In the genomic region with DNA sequence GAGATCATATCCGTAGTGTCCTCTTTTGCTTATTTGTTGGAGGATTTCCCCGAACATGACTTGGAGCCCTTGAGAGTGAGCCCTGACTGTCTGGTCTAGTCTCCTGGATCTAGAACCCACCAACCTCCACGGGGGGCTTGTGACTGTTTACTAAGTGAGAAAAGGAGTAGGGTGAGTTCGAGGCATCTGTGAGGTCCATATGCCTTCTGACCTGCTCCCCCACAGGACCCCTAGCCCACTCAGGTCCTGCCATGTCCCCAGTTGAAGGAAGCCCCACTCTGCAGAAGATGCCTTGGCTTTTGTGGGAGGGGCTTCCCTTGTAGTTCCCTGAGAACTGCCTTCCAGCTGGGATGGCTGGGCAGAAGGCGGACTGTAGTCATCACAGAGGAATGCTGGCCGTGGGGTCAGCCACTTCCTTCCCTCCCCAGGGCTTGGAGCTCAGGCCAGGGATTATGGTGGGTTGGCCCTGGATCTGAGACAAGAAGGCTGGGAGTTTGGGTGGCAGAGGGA, we compare ENCODE assay signal across 8 cellular contexts. TPM values are rescaled to one million over a fixed set of nuclear protein-coding genes. Genes with fewer than 3 reads are reported as not detected.
DNase-seq lines count a peak whose midpoint lies in the region; ATAC-seq and TF ChIP-seq lines count a peak whose summit lies in the region.

No MANE protein-coding gene starts in this region.

- H3K4me1 ChIP-seq in adipocyte (ENCODE audit: control insufficient read depth, insufficient read depth, low read length) (peaks cover 22% of the 10 kb centered on the region), rectal smooth muscle tissue (ENCODE audit: control insufficient read depth, insufficient read depth, low read length) (peaks cover 18% of the 10 kb centered on the region)

- no peaks in the 10 kb centered on the region for H3K36me3 ChIP-seq in adipocyte (ENCODE audit: control insufficient read depth, insufficient read depth, low read length, severe bottlenecking)
- H3K36me3 ChIP-seq in rectal smooth muscle tissue (ENCODE audit: control insufficient read depth, insufficient read depth, low read length), result no peaks in the 10 kb centered on the region

- intact Hi-C loops in left ventricle myocardium superior (cut with micrococcal nuclease), result loop anchor here (10.0 kb wide), 1 partner anchor 83 kb away; no protein-coding TSS in a partner anchor

- DNase-seq in AG09309 (ENCODE audit: low read depth) (peak; percentile 76), HS-27A (ENCODE audit: low read depth) (peak; percentile 79), adipocyte (ENCODE audit: low read depth) (peak; percentile 92), left ventricle myocardium superior (peak; percentile 79), GF-D8 (lab: John Stamatoyannopoulos, UW) (no peak), activated gamma-delta T cell (lab: John Stamatoyannopoulos, UW) (no peak)

- H3K27ac ChIP-seq in rectal smooth muscle tissue (ENCODE audit: low read depth, low read length), result peak overlapping the region; percentile 97

- H3K4me3 ChIP-seq in AG09309 (ENCODE audit: control insufficient read depth, low read depth, low read length) (peak overlapping the region; percentile 65), adipocyte (ENCODE audit: low read length) (peak overlapping the region; percentile 86), rectal smooth muscle tissue (ENCODE audit: low read length) (peak overlapping the region; percentile 87)

- H3K9me3 ChIP-seq in adipocyte (ENCODE audit: control insufficient read depth, low read length), result no peaks in the 10 kb centered on the region

- peak; percentile 28 for ATAC-seq in left ventricle myocardium superior
- no peak for ATAC-seq in HG03442 (IDR thresholded peaks at IDR 0.05; ENCODE audit: unreplicated experiment)

- H3K27me3 ChIP-seq in adipocyte (replicated peaks; ENCODE audit: control insufficient read depth, insufficient read depth, low read length) (no peaks in the 10 kb centered on the region), rectal smooth muscle tissue (ENCODE audit: control insufficient read depth, insufficient read depth, low read length) (no peaks in the 10 kb centered on the region)

- peak overlapping the region; percentile 92 for H3K9ac ChIP-seq in adipocyte (ENCODE audit: low read length)
- no peak overlapping the region for H3K9ac ChIP-seq in rectal smooth muscle tissue (ENCODE audit: low read length)

- no peak for TF ChIP-seq CTCF in AG09309 (IDR thresholded peaks at IDR 0.05; ENCODE audit: control insufficient read depth, insufficient read depth, low read depth, low read length, missing control alignments)

RNA-seq across cellular contexts. Expression of a gene that starts 7.0 kb away (rescaled TPM):
- total RNA-seq in left ventricle myocardium superior, result 12.6 TPM

RNA-seq across cellular contexts. Expression of a gene that starts 45.8 kb away (rescaled TPM):
- not detected for total RNA-seq in left ventricle myocardium superior

RNA-seq across cellular contexts. Expression of a gene that starts 59.2 kb away (rescaled TPM):
- 37.0 TPM for total RNA-seq in left ventricle myocardium superior

Comparison
In these comparisons a context has a peak if more than half of its experiments do, and no peak if none do; other contexts are left out.
1. DNase-seq: peak in AG09309 (single experiment), HS-27A (single experiment), adipocyte (single experiment) and left ventricle myocardium superior (single experiment); none in GF-D8 (single experiment) and activated gamma-delta T cell (single experiment).
2. Peak in every context shown above with its lines, with median percentiles within 50 percentile points of each other: H3K4me3 ChIP-seq.